8 cellular contexts compared by ENCODE assay signal in genomic region chr16:73047221-73047535, GRCh38. TPM values are rescaled to one million over a fixed set of nuclear protein-coding genes. Genes with fewer than 3 reads are reported as not detected.
DNase-seq lines count a peak whose midpoint lies in the region; ATAC-seq, FAIRE-seq and TF ChIP-seq lines count a peak whose summit lies in the region.

No MANE protein-coding gene starts in this region.

- H3K27me3 Mint-ChIP-seq in naive thymus-derived CD8-positive, alpha-beta T cell: peaks cover 17 to 57% (median 21%) of the 10 kb centered on the region in 5 donors

- no peaks in the 10 kb centered on the region for H3K9me3 Mint-ChIP-seq in naive thymus-derived CD8-positive, alpha-beta T cell

- peaks cover 0 to 20% (median 6%) of the 10 kb centered on the region in 4 donors for H3K4me1 Mint-ChIP-seq in naive thymus-derived CD8-positive, alpha-beta T cell

- peak overlapping the region; percentile 88 for H3K27ac ChIP-seq in colonic mucosa
- peak overlapping the region in 1 of 2 donors; percentile 88 for H3K27ac ChIP-seq in small intestine (ENCODE audit: low read depth in 1 of 2, low read length in 1 of 2)

- TF ChIP-seq CTCF in AG10803 (conservative IDR thresholded peaks at IDR 0.05; ENCODE audit: low read length): no peak
- no peak for TF ChIP-seq CTCF in colonic mucosa (IDR thresholded peaks at IDR 0.05)

- peak overlapping the region; percentile 89 for H3K4me3 ChIP-seq in AG10803 (ENCODE audit: low read length)
- H3K4me3 ChIP-seq in colonic mucosa: peak overlapping the region; percentile 90
- peak overlapping the region in 1 of 2 donors; percentile 64 for H3K4me3 ChIP-seq in small intestine (ENCODE audit: low read depth in 1 of 2, low read length in 2 of 2)

- no peak for FAIRE-seq in small intestine (lab: Jason Lieb, UNC)

- no peak for TF ChIP-seq RAD21 in Ishikawa (IDR thresholded peaks at IDR 0.05; ENCODE audit: low read depth)

- intact Hi-C loops in colonic mucosa (cut with DNase I): loop anchor here (10.0 kb wide), 1 partner anchor 212 kb away; no protein-coding TSS in a partner anchor

- peak overlapping the region in 8 of 10 donors; percentile 27 to 80 (median 64) for H3K4me3 Mint-ChIP-seq in naive thymus-derived CD8-positive, alpha-beta T cell

- H3K36me3 ChIP-seq in colonic mucosa: no peaks in the 10 kb centered on the region
- H3K36me3 ChIP-seq in small intestine (ENCODE audit: control insufficient read depth in 2 of 2, insufficient read depth in 2 of 2, low read length in 2 of 2): no peaks in the 10 kb centered on the region

- no peaks in the 10 kb centered on the region for H3K27me3 ChIP-seq in colonic mucosa
- no peaks in the 10 kb centered on the region for H3K27me3 ChIP-seq in small intestine (ENCODE audit: control insufficient read depth in 2 of 2, insufficient read depth in 2 of 2, low read length in 2 of 2)

- H3K9ac ChIP-seq in colonic mucosa (ENCODE audit: low read depth in 2 of 2, low read length in 2 of 2): peak overlapping the region; percentile 77 to 78

- H3K36me3 Mint-ChIP-seq in naive thymus-derived CD8-positive, alpha-beta T cell: no peaks in the 10 kb centered on the region

- DNase-seq in AG10803 (ENCODE audit: low read depth) (peak; percentile 97), colonic mucosa (no peak), cortex of kidney (lab: John Stamatoyannopoulos, UW) (no peak), iPS-NIHi11 (ENCODE audit: low spot score) (no peak), small intestine (no peak)
- DNase-seq in naive thymus-derived CD8-positive, alpha-beta T cell: no peak

- H3K4me1 ChIP-seq in colonic mucosa (peaks cover 4% of the 10 kb centered on the region), small intestine (ENCODE audit: control insufficient read depth in 2 of 2, insufficient read depth in 1 of 2, low read depth in 1 of 2, low read length in 1 of 2) (peaks cover 0 to 4% of the 10 kb centered on the region in 2 donors)

- H3K27ac Mint-ChIP-seq in naive thymus-derived CD8-positive, alpha-beta T cell: peak overlapping the region in 1 of 10 donors; percentile 60

- ATAC-seq in naive thymus-derived CD8-positive, alpha-beta T cell: no peak
- ATAC-seq in GM18517 (IDR thresholded peaks at IDR 0.05; ENCODE audit: unreplicated experiment): no peak

- POLR2A ChIA-PET in naive thymus-derived CD8-positive, alpha-beta T cell (lab: Charles Lee): no interaction called here

- TF ChIP-seq EP300 in Ishikawa (IDR thresholded peaks at IDR 0.05; ENCODE audit: borderline replicate concordance): no peak

- no peaks in the 10 kb centered on the region for H3K9me3 ChIP-seq in colonic mucosa
- H3K9me3 ChIP-seq in small intestine (ENCODE audit: control insufficient read depth, low read depth): no peaks in the 10 kb centered on the region

- 48 to 51% (median 48%) methylated on average over 6 of the region's 6 CpGs for WGBS in small intestine, 3 donors

TF ChIP-seq in Ishikawa, 13 proteins besides CTCF, POLR2A, EP300 and RAD21:
- TF ChIP-seq EGR1 (IDR thresholded peaks at IDR 0.05) (no peak), MAX (IDR thresholded peaks at IDR 0.05) (no peak), TAF1 (IDR thresholded peaks at IDR 0.05; ENCODE audit: low read depth) (no peak; the same call in 1 of the 2 replicates), USF1 (IDR thresholded peaks at IDR 0.05) (no peak), FOXM1 (IDR thresholded peaks at IDR 0.05; ENCODE audit: borderline replicate concordance, low read depth) (no peak), TEAD4 (IDR thresholded peaks at IDR 0.05) (peak; percentile 75)
TF ChIP-seq in Ishikawa: peak in this region for 1.

RNA-seq across cellular contexts. Expression of gene ZFHX3, which starts 0.8 kb away (rescaled TPM):
- total RNA-seq in colonic mucosa: 10 to 100 TPM; 10.5 to 12.8 TPM
- total RNA-seq in naive thymus-derived CD8-positive, alpha-beta T cell: under 1 TPM; 0.34 to 0.38 TPM
- polyA plus RNA-seq in naive thymus-derived CD8-positive, alpha-beta T cell: under 1 TPM in 1 of 3 donors, not detected in 2; 0.05 TPM
- polyA plus RNA-seq in small intestine: 1 to 10 TPM in 1 of 3 donors, under 1 TPM in 2; 0.45 to 4.9 (median 0.54) TPM

Comparison
In these comparisons a context has a peak if more than half of its experiments do, and no peak if none do; other contexts are left out.
1. RNA of gene ZFHX3, which starts 0.8 kb away (total RNA-seq): 10.5 to 12.8 TPM in colonic mucosa; 0.34 to 0.38 TPM in naive thymus-derived CD8-positive, alpha-beta T cell; every median in the first group is over 4 times any median in the second.